In the genomic region with DNA sequence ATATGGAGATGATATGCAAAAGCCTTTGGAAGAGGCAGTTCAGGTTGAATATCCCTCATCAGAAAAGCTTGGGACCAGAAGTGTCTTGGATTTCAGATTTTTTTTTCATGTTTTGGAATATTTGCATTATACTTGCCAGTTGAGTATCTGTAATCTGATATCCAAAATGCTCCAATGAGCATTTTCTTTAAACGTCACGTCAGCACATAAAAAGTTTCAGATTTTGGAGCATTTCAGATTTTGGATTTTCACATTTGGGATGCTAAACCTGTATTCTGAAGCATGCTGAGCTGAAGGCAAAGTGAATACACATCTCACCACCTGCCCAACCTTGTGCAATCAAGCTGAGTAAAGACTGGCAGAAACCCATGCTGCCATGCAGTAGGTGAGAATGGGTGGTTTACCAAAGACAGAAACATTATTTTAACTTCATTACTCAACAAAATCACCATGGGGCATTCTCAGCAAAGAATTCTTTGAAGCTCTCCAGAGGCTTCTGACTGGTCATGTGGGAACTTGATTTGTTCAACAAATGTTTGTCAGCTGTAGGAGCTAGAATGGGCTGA, we compare ENCODE assay signal across 30 cellular contexts.
DNase-seq lines count a peak whose midpoint lies in the region; ATAC-seq and TF ChIP-seq lines count a peak whose summit lies in the region.
"Had no signal": no experiment of that assay in that cellular context is flagged by ENCODE, and none has a peak within 500 bp of the region (broad histone marks: within the 10 kb centered on the region; RNA-seq: fewer than 3 reads in every experiment).

No MANE protein-coding gene starts in this region.

- intact Hi-C loops in natural killer cell (cut with micrococcal nuclease), result loop anchor here (5.0 kb wide), 1 partner anchor 46 kb away; no protein-coding TSS in a partner anchor

- H3K4me3 Mint-ChIP-seq in effector memory CD8-positive, alpha-beta T cell, result peak overlapping the region in 1 of 2 donors; percentile 53
- H3K4me3 Mint-ChIP-seq in natural killer cell, result peak overlapping the region; percentile 52
- H3K4me3 Mint-ChIP-seq in type B pancreatic cell, result no peak overlapping the region
- H3K4me3 Mint-ChIP-seq: activated naive CD8-positive, alpha-beta T cell treated with anti-CD3 and anti-CD28 coated beads for 36 hours; stimulated activated naive B cell treated with anti-CD40 and anti-IgM and Interleukin-4, amounts not matched to agents 10 μg/mL and 1 μg/mL and 100 μg/mL, for 72 hours; T-helper 1 cell treated with Interleukin-12 subunit alpha and Interleukin-12 subunit beta and Interleukin-4 antibody, amounts not matched to agents 30 μg/mL and 1 μg/mL, for 36 hours had no signal

- in situ Hi-C loops in GM13977 (cut with MboI; ENCODE audit: low pct_unique_long_range_greater_than_20kb, low sequenced_read_pairs, unreplicated experiment), result no loop called here

- peak; percentile 18 for DNase-seq in NK-92 treated with Interleukin-12 subunit alpha and Interleukin-12 subunit beta, amount 100 ng/mL, for 24 hours (lab: John Stamatoyannopoulos, UW)
- DNase-seq in NK-92 (lab: John Stamatoyannopoulos, UW; ENCODE audit: unreplicated experiment) (no peak), natural killer cell (no peak), GM13977 (ENCODE audit: low spot score) (no peak), type B pancreatic cell (ENCODE audit: extremely low spot score, unreplicated experiment) (no peak), superior temporal gyrus (ENCODE audit: extremely low spot score) (no peak)
- no peak for DNase-seq in effector memory CD8-positive, alpha-beta T cell
- DNase-seq: activated CD4-positive, alpha-beta T cell treated with anti-CD3 and anti-CD28 coated beads, Interleukin-2, amount 50 U/mL, for 4 hours; activated CD8-positive, alpha-beta memory T cell treated with anti-CD3 and anti-CD28 coated beads, Interleukin-2, amount 50 U/mL, for 48 hours; activated naive CD8-positive, alpha-beta T cell treated with anti-CD3 and anti-CD28 coated beads for 36 hours; CD4-positive, alpha-beta memory T cell; central memory CD4-positive, alpha-beta T cell; DMS 273 treated with DMSO at 0.1 percent for 48 hours; dorsolateral prefrontal cortex; HCEC 1CT; KBM-7; NCI-H1417 treated with DMSO at 0.1 percent for 48 hours; NCI-H2081 treated with DMSO at 0.1 percent for 48 hours; NCI-H82; sigmoid colon; stimulated activated CD4-positive, alpha-beta T cell treated with anti-CD3 and anti-CD28 coated beads, Interleukin-4, amount 100 ng/mL, for 4 hours; stimulated activated naive B cell treated with anti-CD40 and anti-IgM and Interleukin-4, amounts not matched to agents 10 μg/mL and 1 μg/mL and 100 μg/mL, for 72 hours; uterus had no signal

- peaks cover 37 to 62% of the 10 kb centered on the region in 2 donors for H3K4me1 Mint-ChIP-seq in effector memory CD8-positive, alpha-beta T cell (ENCODE audit: low read depth in 2 of 2)
- H3K4me1 Mint-ChIP-seq in natural killer cell (peaks cover 55 to 70% of the 10 kb centered on the region in 2 donors), type B pancreatic cell (ENCODE audit: unreplicated experiment) (no peaks in the 10 kb centered on the region)

- H3K9me3 ChIP-seq in KOPT-K1 (ENCODE audit: insufficient read depth, low read length, poor library complexity, severe bottlenecking), result no peaks in the 10 kb centered on the region
- H3K9me3 ChIP-seq: ascending aorta, sigmoid colon, thoracic aorta, uterus had no signal

- peaks cover 8% of the 10 kb centered on the region for H3K36me3 Mint-ChIP-seq in effector memory CD8-positive, alpha-beta T cell (ENCODE audit: insufficient read depth)
- H3K36me3 Mint-ChIP-seq in natural killer cell (no peaks in the 10 kb centered on the region), type B pancreatic cell (no peaks in the 10 kb centered on the region)

- H3K27ac ChIP-seq in KOPT-K1 (ENCODE audit: low read depth, low read length, poor library complexity, severe bottlenecking), result peak overlapping the region; percentile 52
- H3K27ac ChIP-seq: 22Rv1, ascending aorta, sigmoid colon, SK-N-MC, thoracic aorta, uterus had no signal

- no peaks in the 10 kb centered on the region for H3K9me3 Mint-ChIP-seq in effector memory CD8-positive, alpha-beta T cell
- H3K9me3 Mint-ChIP-seq in natural killer cell (no peaks in the 10 kb centered on the region), type B pancreatic cell (peaks cover 4% of the 10 kb centered on the region)
- H3K9me3 Mint-ChIP-seq: CD4-positive, alpha-beta memory T cell; stimulated activated naive B cell treated with anti-CD40 and anti-IgM and Interleukin-4, amounts not matched to agents 10 μg/mL and 1 μg/mL and 100 μg/mL, for 72 hours; T-helper 1 cell treated with Interleukin-12 subunit alpha and Interleukin-12 subunit beta and Interleukin-4 antibody, amounts not matched to agents 30 μg/mL and 1 μg/mL, for 36 hours had no signal

- ATAC-seq in effector memory CD8-positive, alpha-beta T cell (replicated peaks), result peak; percentile 40
- ATAC-seq in natural killer cell, result peak in 2 of 3 donors; percentile 56 to 57
- ATAC-seq: stimulated activated naive B cell treated with anti-CD40 and anti-IgM and Interleukin-4, amounts not matched to agents 10 μg/mL and 1 μg/mL and 100 μg/mL, for 72 hours had no signal

- no peaks in the 10 kb centered on the region for H3K36me3 ChIP-seq in KOPT-K1 (ENCODE audit: insufficient read depth, low read length)
- H3K36me3 ChIP-seq: ascending aorta, sigmoid colon, thoracic aorta, uterus had no signal

- TF ChIP-seq CTCF in natural killer cell (IDR thresholded peaks at IDR 0.05) (no peak), GM13977 (IDR thresholded peaks at IDR 0.05; ENCODE audit: extremely low read depth, insufficient read depth, missing control alignments) (no peak), type B pancreatic cell (conservative IDR thresholded peaks at IDR 0.05) (no peak)

- peak overlapping the region in 1 of 2 donors; percentile 85 for H3K27ac Mint-ChIP-seq in effector memory CD8-positive, alpha-beta T cell
- H3K27ac Mint-ChIP-seq in natural killer cell (peak overlapping the region; percentile 81 to 85), type B pancreatic cell (no peak overlapping the region)
- H3K27ac Mint-ChIP-seq: progenitor cell of endocrine pancreas; stimulated activated naive B cell treated with anti-CD40 and anti-IgM and Interleukin-4, amounts not matched to agents 10 μg/mL and 1 μg/mL and 100 μg/mL, for 72 hours; T-helper 1 cell treated with Interleukin-12 subunit alpha and Interleukin-12 subunit beta and Interleukin-4 antibody, amounts not matched to agents 30 μg/mL and 1 μg/mL, for 36 hours had no signal

- no peaks in the 10 kb centered on the region for H3K27me3 Mint-ChIP-seq in effector memory CD8-positive, alpha-beta T cell
- H3K27me3 Mint-ChIP-seq in natural killer cell (ENCODE audit: low read depth in 2 of 2) (no peaks in the 10 kb centered on the region), type B pancreatic cell (peaks cover 5% of the 10 kb centered on the region)
- H3K27me3 Mint-ChIP-seq: activated naive CD8-positive, alpha-beta T cell treated with anti-CD3 and anti-CD28 coated beads for 36 hours; CD4-positive, alpha-beta memory T cell; progenitor cell of endocrine pancreas; stimulated activated naive B cell treated with anti-CD40 and anti-IgM and Interleukin-4, amounts not matched to agents 10 μg/mL and 1 μg/mL and 100 μg/mL, for 72 hours had no signal
